Comparison of ENCODE assay signal across 15 cellular contexts in the genomic region with DNA sequence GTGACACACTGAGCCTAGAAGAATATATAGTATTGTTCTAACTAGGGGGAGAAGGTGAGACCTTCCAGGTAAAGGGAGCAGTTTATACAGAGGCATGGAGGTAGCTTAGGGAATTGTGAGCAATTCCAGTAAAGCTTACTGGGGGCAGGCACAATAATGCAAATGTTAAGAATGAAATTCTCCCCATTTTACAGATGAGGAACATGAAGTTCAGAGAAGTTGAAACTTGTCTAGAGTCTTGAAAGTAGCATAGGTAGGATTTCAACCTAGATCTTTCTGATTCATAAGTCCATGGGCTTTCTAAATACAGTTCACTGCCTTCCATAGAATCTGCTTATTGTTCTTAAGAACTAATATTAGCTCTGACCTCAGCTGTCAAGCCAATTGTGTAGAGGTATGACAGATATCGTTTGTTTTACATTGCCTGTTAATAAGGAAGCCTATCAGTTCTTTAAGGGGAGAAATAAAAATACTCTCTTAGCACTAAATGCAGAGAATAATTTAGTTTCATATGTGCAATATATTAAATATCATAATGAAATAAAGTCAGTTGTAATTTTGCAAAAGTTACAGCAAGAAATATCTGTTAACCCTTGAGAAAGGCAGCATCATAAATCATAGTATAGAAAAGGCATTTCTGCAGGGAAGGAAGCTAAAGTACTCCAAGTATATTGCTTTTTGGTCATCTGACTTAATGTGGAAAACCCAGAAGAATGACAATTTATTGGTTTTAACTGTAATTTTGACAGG.
DNase-seq lines count a peak whose midpoint lies in the region; ATAC-seq and TF ChIP-seq lines count a peak whose summit lies in the region.
"Had no signal": no experiment of that assay in that cellular context is flagged by ENCODE, and none has a peak within 500 bp of the region (broad histone marks: within the 10 kb centered on the region; RNA-seq: fewer than 3 reads in every experiment).

No MANE protein-coding gene starts in this region.

- TF ChIP-seq CTCF in astrocyte of the spinal cord (IDR thresholded peaks at IDR 0.05; ENCODE audit: low read depth, low read length): no peak
- TF ChIP-seq CTCF in mesothelial cell of epicardium (IDR thresholded peaks at IDR 0.05; ENCODE audit: unreplicated experiment): no peak

- H3K27ac Mint-ChIP-seq in mesothelial cell of epicardium: peak overlapping the region; percentile 44
- H3K27ac Mint-ChIP-seq: H9 had no signal

- DNase-seq in EH (ENCODE audit: low read depth): peak; percentile 73
- peak; percentile 32 for DNase-seq in M059J (ENCODE audit: low read depth)
- DNase-seq in astrocyte of the spinal cord (ENCODE audit: low read depth, low spot score): peak; percentile 41
- no peak for DNase-seq in mesothelial cell of epicardium (ENCODE audit: low spot score in 2 of 2, unreplicated experiment in 2 of 2)
- DNase-seq in ureter (ENCODE audit: low spot score): no peak
- no peak for DNase-seq in DMS79 (lab: John Stamatoyannopoulos, UW)
- no peak for DNase-seq in D341Med (ENCODE audit: low spot score)
- DNase-seq: C1 segment of cervical spinal cord, H9, KBM-7, NCI-H1436, NCI-H2029, NCI-H2171, NCI-H82 had no signal

- H3K4me3 ChIP-seq in astrocyte of the spinal cord (ENCODE audit: low read depth, low read length): no peak overlapping the region

- ATAC-seq in GM19455 (IDR thresholded peaks at IDR 0.05; ENCODE audit: unreplicated experiment): no peak

- H3K36me3 Mint-ChIP-seq in mesothelial cell of epicardium: peaks cover 24% of the 10 kb centered on the region

- in situ Hi-C loops in astrocyte of the spinal cord (cut with HindIII; ENCODE audit: low sequenced_read_pairs): no loop called here

- no peaks in the 10 kb centered on the region for H3K27me3 Mint-ChIP-seq in mesothelial cell of epicardium (ENCODE audit: low read depth)

- peaks cover 16% of the 10 kb centered on the region for H3K4me1 Mint-ChIP-seq in mesothelial cell of epicardium
- H3K4me1 Mint-ChIP-seq: H9 had no signal

- H3K4me3 Mint-ChIP-seq in mesothelial cell of epicardium: no peak overlapping the region
- H3K4me3 Mint-ChIP-seq: H9 had no signal

- peaks cover 20% of the 10 kb centered on the region for H3K9me3 Mint-ChIP-seq in mesothelial cell of epicardium

Comparison
In these comparisons a context has a peak if more than half of its experiments do, and no peak if none do; other contexts are left out.
1. DNase-seq: peak in EH (single experiment), M059J (single experiment) and astrocyte of the spinal cord (single experiment); none in mesothelial cell of epicardium (0 of 2), ureter (single experiment), DMS79 (single experiment) and D341Med (single experiment).